ENCODE assay signal across 9 cellular contexts in the genomic region with DNA sequence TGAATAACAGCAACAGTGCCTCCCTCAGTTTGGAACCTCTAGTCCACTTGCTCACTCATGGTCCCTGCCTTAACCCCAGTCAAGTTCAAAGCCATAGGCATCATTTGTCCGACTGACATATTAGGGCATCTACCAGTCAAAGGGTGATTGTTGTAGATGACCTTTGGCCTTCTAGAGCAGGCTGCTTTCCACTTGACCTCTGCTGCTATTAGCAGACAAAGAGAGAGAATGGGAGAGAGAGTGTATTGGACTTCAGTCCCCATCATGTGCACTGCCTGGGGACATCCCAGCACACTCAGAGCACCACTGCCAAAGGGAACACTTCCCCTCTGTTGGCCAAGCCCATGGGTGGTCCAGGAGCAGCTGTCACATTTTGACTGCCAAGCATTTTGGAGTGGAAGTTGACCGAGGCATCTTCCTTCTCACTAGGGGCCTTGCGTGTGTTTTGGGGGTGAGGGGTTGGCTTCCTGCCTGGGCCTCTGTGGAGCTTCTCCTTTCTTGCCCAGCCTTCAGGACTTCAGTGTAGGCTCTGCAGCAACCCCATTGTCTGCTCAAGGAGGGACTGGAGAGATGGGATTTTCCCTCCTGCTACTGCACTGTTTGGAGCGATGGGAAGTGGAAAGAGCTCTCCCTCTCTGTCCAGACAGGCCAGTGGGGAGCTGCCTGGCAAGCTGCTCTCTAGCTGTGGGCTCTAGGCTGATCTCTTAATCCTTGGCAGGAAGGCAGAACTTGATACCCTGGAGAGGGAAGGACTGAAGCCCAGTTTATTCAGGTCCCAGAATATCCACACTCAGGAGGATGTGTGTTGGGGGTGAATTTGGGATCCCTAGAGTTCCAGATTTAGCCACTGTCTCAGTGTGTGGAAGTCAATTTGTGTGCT. TPM values are rescaled to one million over a fixed set of nuclear protein-coding genes. Genes with fewer than 3 reads are reported as not detected.
DNase-seq lines count a peak whose midpoint lies in the region; ATAC-seq and TF ChIP-seq lines count a peak whose summit lies in the region.
"Had no signal": no experiment of that assay in that cellular context is flagged by ENCODE, and none has a peak within 500 bp of the region (broad histone marks: within the 10 kb centered on the region; RNA-seq: fewer than 3 reads in every experiment).

No MANE protein-coding gene starts in this region.

- H3K4me1 ChIP-seq in CD8-positive, alpha-beta memory T cell (ENCODE audit: insufficient read depth, low read length), result peaks cover 13% of the 10 kb centered on the region
- H3K4me1 ChIP-seq in OCI-LY7 (ENCODE audit: insufficient read depth, low read length, poor library complexity, severe bottlenecking) (peaks cover 83% of the 10 kb centered on the region), ovary (ENCODE audit: insufficient read depth) (peaks cover 11% of the 10 kb centered on the region)

- BruUV-seq in OCI-LY7 (replicated peaks; lab: Mats Ljungman, UMichigan), result no TSS peak

- H3K79me2 ChIP-seq in OCI-LY7 (ENCODE audit: insufficient read depth, low read depth, low read length), result peaks cover 93% of the 10 kb centered on the region

- H3K4me2 ChIP-seq in OCI-LY7 (ENCODE audit: low read length), result peak overlapping the region; percentile 83

- no peak overlapping the region for H3K27ac ChIP-seq in CD8-positive, alpha-beta memory T cell (ENCODE audit: low read depth, low read length)
- H3K27ac ChIP-seq in OCI-LY7 (ENCODE audit: low read depth, low read length, poor library complexity, severe bottlenecking), result peak overlapping the region; percentile 12
- no peak overlapping the region for H3K27ac ChIP-seq in ovary
- H3K27ac ChIP-seq: RWPE1 had no signal

- no peak for TF ChIP-seq POLR2A in ovary (IDR thresholded peaks at IDR 0.05)

- peak overlapping the region in 6 of 8 donors; percentile 12 to 80 (median 47) for H3K27ac Mint-ChIP-seq in CD8-positive, alpha-beta memory T cell

- peaks cover 0 to 13% (median 1%) of the 10 kb centered on the region in 3 donors for H3K36me3 Mint-ChIP-seq in CD8-positive, alpha-beta memory T cell

- peaks cover 19% of the 10 kb centered on the region; the same call in 1 of the 2 replicates for H4K20me1 ChIP-seq in OCI-LY7 (ENCODE audit: insufficient read depth, low read length)

- ATAC-seq in Right ventricle myocardium superior (ENCODE audit: poor library complexity), result peak; percentile 41
- ATAC-seq in HG02870 (IDR thresholded peaks at IDR 0.05; ENCODE audit: unreplicated experiment), result no peak
- ATAC-seq in GM18870 (IDR thresholded peaks at IDR 0.05; ENCODE audit: unreplicated experiment), result no peak

- no peaks in the 10 kb centered on the region for H3K36me3 ChIP-seq in CD8-positive, alpha-beta memory T cell (ENCODE audit: insufficient read depth, low read length)
- H3K36me3 ChIP-seq in OCI-LY7 (ENCODE audit: insufficient read depth, low read length) (peaks cover 77% of the 10 kb centered on the region), ovary (no peaks in the 10 kb centered on the region)

- no peak overlapping the region for H2AFZ ChIP-seq in OCI-LY7 (ENCODE audit: low read length)

- H3K27me3 Mint-ChIP-seq in CD8-positive, alpha-beta memory T cell, result no peaks in the 10 kb centered on the region

- no peaks in the 10 kb centered on the region for H3K27me3 ChIP-seq in CD8-positive, alpha-beta memory T cell (ENCODE audit: insufficient read depth, low read length, poor library complexity, severe bottlenecking)
- no peaks in the 10 kb centered on the region for H3K27me3 ChIP-seq in ovary

- TF ChIP-seq CTCF in OCI-LY7 (conservative IDR thresholded peaks at IDR 0.05; ENCODE audit: low read length) (no peak), ovary (IDR thresholded peaks at IDR 0.05) (no peak)

- no peaks in the 10 kb centered on the region for H3K9me3 Mint-ChIP-seq in CD8-positive, alpha-beta memory T cell

- no peaks in the 10 kb centered on the region for H3K9me2 ChIP-seq in OCI-LY7 (ENCODE audit: insufficient read depth, low read length)

- POLR2A ChIA-PET in CD8-positive, alpha-beta memory T cell (lab: Charles Lee), result no interaction called here
- POLR2A ChIA-PET in OCI-LY7 (lab: Charles Lee), result interaction anchor here (2.2 kb wide), 1 partner anchor 10 kb away, joined by 5 read pairs; no protein-coding TSS in a partner anchor

- H3K4me3 ChIP-seq in CD8-positive, alpha-beta memory T cell (ENCODE audit: low read length), result no peak overlapping the region
- H3K4me3 ChIP-seq in OCI-LY7 (ENCODE audit: low read depth, low read length, poor library complexity, severe bottlenecking) (peak overlapping the region; percentile 38), ovary (no peak overlapping the region)

- 71 to 83% (median 79%) methylated on average over 4 of the region's 4 CpGs for WGBS in ovary, 3 donors

- peaks cover 68 to 81% (median 70%) of the 10 kb centered on the region in 3 donors for H3K4me1 Mint-ChIP-seq in CD8-positive, alpha-beta memory T cell

- no peak for DNase-seq in CD8-positive, alpha-beta memory T cell
- DNase-seq in OCI-LY7 (ENCODE audit: low spot score) (no peak), Right ventricle myocardium superior (peak; percentile 75), pons (ENCODE audit: low spot score) (peak; percentile 69), ovary (no peak)
- no peak for DNase-seq in stimulated activated CD4-positive, alpha-beta T cell treated with anti-CD3 and anti-CD28 coated beads, Interleukin-12 subunit alpha, Interleukin-12 subunit beta, amount 100 ng/mL, for 4 hours

- H3K4me3 Mint-ChIP-seq in CD8-positive, alpha-beta memory T cell, result peak overlapping the region in 1 of 7 donors; percentile 36

- no peaks in the 10 kb centered on the region for H3K9me3 ChIP-seq in CD8-positive, alpha-beta memory T cell (ENCODE audit: low read length)
- H3K9me3 ChIP-seq in OCI-LY7 (ENCODE audit: low read length) (no peaks in the 10 kb centered on the region), ovary (no peaks in the 10 kb centered on the region)

- TF ChIP-seq EP300 in ovary (IDR thresholded peaks at IDR 0.05), result no peak

- CTCF ChIA-PET in CD8-positive, alpha-beta memory T cell (lab: Charles Lee), result interaction anchor here (2.1 kb wide), 1 partner anchor 8 kb away, joined by 8 read pairs; no protein-coding TSS in a partner anchor
- CTCF ChIA-PET in OCI-LY7 (lab: Charles Lee; ENCODE audit: unreplicated experiment), result interaction anchor here (1.1 kb wide), 2 partner anchors 18 to 25 kb away, joined by 3 read pairs; no protein-coding TSS in a partner anchor

- intact Hi-C loops in OCI-LY7 (cut with micrococcal nuclease; ENCODE audit: unreplicated experiment) (no loop called here), Right ventricle myocardium superior (cut with DNase I) (no loop called here), ovary (cut with DNase I) (no loop called here)

RNA-seq across cellular contexts. Expression of gene ATP6V1E2, which starts 5.1 kb away (rescaled TPM):
- 1 to 10 TPM; 4.8 to 7.0 TPM for total RNA-seq in CD8-positive, alpha-beta memory T cell
- polyA plus RNA-seq in CD8-positive, alpha-beta memory T cell, result 8.3 TPM
- total RNA-seq in OCI-LY7 (2014; rRNA removed; shearing (Covaris generic)), result 18.9 and 21.1 TPM in 2 replicates
- total RNA-seq in OCI-LY7 (2022) (55.3 and 55.6 TPM in 2 replicates), Right ventricle myocardium superior (6.0 TPM), ovary (1 to 10 TPM; 2.9 to 9.0 (median 5.1) TPM)
- 1 to 10 TPM; 4.2 to 8.4 TPM for polyA plus RNA-seq in ovary

RNA-seq across cellular contexts. Expression of gene RHOQ, which starts 5.2 kb away (rescaled TPM):
- 10 to 100 TPM; 15.4 to 16.4 TPM for total RNA-seq in CD8-positive, alpha-beta memory T cell
- polyA plus RNA-seq in CD8-positive, alpha-beta memory T cell, result 2.1 TPM
- total RNA-seq in OCI-LY7 (2014; rRNA removed; shearing (Covaris generic)), result 62.0 and 65.7 TPM in 2 replicates
- total RNA-seq in OCI-LY7 (2022) (171 and 198 TPM in 2 replicates), Right ventricle myocardium superior (442 TPM), ovary (10 to 100 TPM; 61.9 to 86.7 (median 71.4) TPM)
- polyA plus RNA-seq in ovary, result 10 to 100 TPM; 36.3 to 91.8 TPM

Comparison
In these comparisons a context has a peak if more than half of its experiments do, and no peak if none do; other contexts are left out.
1. DNase-seq: peak in Right ventricle myocardium superior (single experiment) and pons (single experiment); none in CD8-positive, alpha-beta memory T cell (0 of 5), OCI-LY7 (single experiment), ovary (0 of 5) and stimulated activated CD4-positive, alpha-beta T cell treated with anti-CD3 and anti-CD28 coated beads, Interleukin-12 subunit alpha, Interleukin-12 subunit beta, amount 100 ng/mL, for 4 hours (single experiment).